13 cellular contexts compared by ENCODE assay signal in the genomic region with DNA sequence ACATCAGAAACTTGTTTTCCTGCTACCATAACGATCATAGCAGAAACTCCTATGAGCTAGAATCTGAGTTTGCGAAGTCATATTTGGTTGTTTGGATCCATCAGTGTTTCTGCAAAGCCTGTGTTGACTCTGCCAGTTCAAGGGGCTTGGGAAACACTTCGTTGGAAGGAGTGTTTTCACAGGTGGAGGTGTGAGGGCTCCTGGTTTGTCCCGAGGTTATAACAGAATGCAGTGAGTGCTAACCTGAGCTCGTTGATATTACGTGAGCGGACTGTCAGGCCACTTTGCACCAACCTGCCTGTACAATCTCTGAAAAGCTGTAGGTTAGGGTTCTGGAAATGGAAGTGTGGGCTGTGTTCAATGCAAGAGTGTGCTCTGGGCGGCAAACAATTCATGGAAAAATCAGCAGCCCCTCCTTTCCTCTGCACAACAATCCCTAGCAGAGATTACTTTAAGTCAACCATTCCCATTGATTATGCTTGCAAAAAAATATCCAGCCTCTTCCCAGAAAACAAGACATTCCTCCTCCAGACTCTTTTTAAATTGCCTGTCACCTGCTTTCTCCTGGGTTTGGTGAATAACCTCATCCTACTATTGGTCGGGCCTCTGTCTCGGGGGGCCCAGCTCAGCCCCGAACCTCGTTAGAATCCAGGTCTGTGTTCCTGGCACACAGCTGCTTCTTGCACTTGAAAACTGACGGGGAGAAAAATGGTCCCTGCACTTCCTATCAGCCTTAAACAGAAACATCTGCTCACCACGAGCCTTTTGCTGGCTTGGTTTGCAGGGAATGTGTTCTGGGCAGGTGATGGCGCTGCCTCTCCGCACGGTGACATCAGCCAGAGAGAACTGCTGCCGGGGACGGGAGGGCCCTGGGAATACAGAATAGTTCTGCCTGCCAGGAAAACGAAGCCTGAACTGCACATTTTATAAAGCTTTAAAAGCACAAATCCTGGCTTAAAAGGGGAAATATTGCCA.
DNase-seq lines count a peak whose midpoint lies in the region; ATAC-seq, FAIRE-seq and TF ChIP-seq lines count a peak whose summit lies in the region.
"Had no signal": no experiment of that assay in that cellular context is flagged by ENCODE, and none has a peak within 500 bp of the region (broad histone marks: within the 10 kb centered on the region; RNA-seq: fewer than 3 reads in every experiment).

No MANE protein-coding gene starts in this region.

- H3K27ac ChIP-seq in 22Rv1 (no peak overlapping the region), transverse colon (no peak overlapping the region)
- H3K27ac ChIP-seq: suprapubic skin had no signal

- DNase-seq in HEK293T (ENCODE audit: extremely low spot score) (peak; percentile 25), OCI-M1 (lab: John Stamatoyannopoulos, UW) (peak; percentile 21), iPS-NIHi11 (ENCODE audit: low spot score) (peak; percentile 57), GM19239 (ENCODE audit: insufficient read length, low spot score) (no peak), transverse colon (no peak)
- no peak for DNase-seq in effector CD8-positive, alpha-beta T cell (lab: John Stamatoyannopoulos, UW)
- DNase-seq: activated naive CD8-positive, alpha-beta T cell treated with anti-CD3 and anti-CD28 coated beads, Interleukin-2, amount 50 U/mL, for 24 hours; immature natural killer cell; NCI-H446; stimulated activated CD4-positive, alpha-beta T cell treated with anti-CD3 and anti-CD28 coated beads, Interleukin-2, amount 100 ng/mL, for 48 hours had no signal

- no peaks in the 10 kb centered on the region for H3K27me3 ChIP-seq in transverse colon

- no peaks in the 10 kb centered on the region for H3K4me1 ChIP-seq in transverse colon
- H3K4me1 ChIP-seq: suprapubic skin had no signal

- TF ChIP-seq CTCF in 22Rv1 (IDR thresholded peaks at IDR 0.05), result peak; percentile 21; the same call in 1 of the 2 replicates
- no peak for TF ChIP-seq CTCF in transverse colon (IDR thresholded peaks at IDR 0.05)

- 36 to 37% methylated on average over 12 to 20 of the region's 20 CpGs for WGBS in transverse colon (ENCODE audit: low coverage in 1 of 2), 2 donors

- no peaks in the 10 kb centered on the region for H3K9me3 ChIP-seq in transverse colon
- H3K9me3 ChIP-seq: suprapubic skin had no signal

- TF ChIP-seq POLR2A in transverse colon (IDR thresholded peaks at IDR 0.05), result no peak

- TF ChIP-seq EP300 in transverse colon (IDR thresholded peaks at IDR 0.05; ENCODE audit: low read depth), result no peak

- POLR2A ChIA-PET in HEK293T (lab: Yijun Ruan, JAX), result no interaction called here

- ATAC-seq in HG02623 (IDR thresholded peaks at IDR 0.05; ENCODE audit: unreplicated experiment), result no peak
- ATAC-seq: activated naive CD8-positive, alpha-beta T cell treated with anti-CD3 and anti-CD28 coated beads, Interleukin-2, amount 50 U/mL, for 24 hours had no signal

- no peak for FAIRE-seq in GM19239 (lab: Jason Lieb, UNC)

- intact Hi-C loops in transverse colon (cut with DNase I; ENCODE audit: low total_unique reads), result no loop called here

- CTCF ChIA-PET in HEK293T (lab: Yijun Ruan, JAX), result no interaction called here

- H3K4me3 ChIP-seq in transverse colon, result no peak overlapping the region
- H3K4me3 ChIP-seq: suprapubic skin had no signal

- in situ Hi-C loops in transverse colon (cut with MboI; ENCODE audit: low pct_ligation_motif_present in 1 of 4, low pct_unique_long_range_greater_than_20kb in 1 of 4, low sequenced_read_pairs in 3 of 4), result no loop called here

- H3K36me3 ChIP-seq in transverse colon, result no peaks in the 10 kb centered on the region
- H3K36me3 ChIP-seq: suprapubic skin had no signal

TF ChIP-seq in HEK293T, 16 proteins besides CTCF, POLR2A, EP300 and RAD21:
- TF ChIP-seq TARDBP (IDR thresholded peaks at IDR 0.05), result no peak
- TF ChIP-seq FOXK2 (IDR thresholded peaks at IDR 0.05), result no peak
- TF ChIP-seq FOXM1 (IDR thresholded peaks at IDR 0.05; ENCODE audit: borderline replicate concordance), result no peak
- no peak for TF ChIP-seq BHLHE40 (IDR thresholded peaks at IDR 0.05; ENCODE audit: borderline replicate concordance)
- no peak for TF ChIP-seq FOXA1 (IDR thresholded peaks at IDR 0.05)
- no peak for TF ChIP-seq ARNT (IDR thresholded peaks at IDR 0.05)
- no peak for TF ChIP-seq NFRKB (IDR thresholded peaks at IDR 0.05)
- TF ChIP-seq SUZ12 (IDR thresholded peaks at IDR 0.05), result no peak
- TF ChIP-seq ELF4 (IDR thresholded peaks at IDR 0.05), result no peak

Comparison
In these comparisons a context has a peak if more than half of its experiments do, and no peak if none do; other contexts are left out.
1. DNase-seq: peak in HEK293T (single experiment), OCI-M1 (single experiment) and iPS-NIHi11 (single experiment); none in effector CD8-positive, alpha-beta T cell (single experiment), GM19239 (single experiment) and transverse colon (single experiment).